20 cellular contexts compared by ENCODE assay signal in the genomic region with DNA sequence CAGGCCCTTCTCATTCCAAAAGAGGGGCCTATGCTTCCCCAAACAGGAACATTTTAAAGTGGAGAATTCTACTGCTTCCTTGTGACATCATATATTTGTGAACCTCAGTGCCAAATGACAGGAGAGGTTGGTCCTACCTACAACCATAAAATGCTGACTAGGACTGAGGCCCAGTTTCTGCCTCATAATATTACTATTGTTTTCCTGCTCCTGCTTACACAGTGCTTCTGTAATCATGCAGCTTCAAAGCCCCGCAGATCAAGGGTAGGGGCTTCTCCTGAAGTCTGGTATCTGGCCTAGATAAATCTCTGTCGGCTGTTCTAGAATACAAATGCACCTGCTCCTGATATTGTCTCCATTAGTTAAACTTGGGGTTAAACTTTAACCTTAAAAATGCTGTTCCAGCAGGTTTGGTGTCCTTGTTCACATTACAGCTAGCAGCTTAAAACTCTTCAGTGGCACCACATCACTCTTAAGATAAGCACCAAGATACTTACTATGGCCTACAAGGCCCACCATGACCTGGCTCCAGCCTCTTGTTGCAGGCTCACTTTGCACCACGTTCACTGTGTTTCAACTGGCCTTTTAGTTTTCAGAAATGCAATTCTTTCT.
A peak's percentile ranks its signal among the peaks of the same experiment; 100 is the strongest.
DNase-seq lines count a peak whose midpoint lies in the region; ATAC-seq and TF ChIP-seq lines count a peak whose summit lies in the region.
"Had no signal": no experiment of that assay in that cellular context is flagged by ENCODE, and none has a peak within 500 bp of the region (broad histone marks: within the 10 kb centered on the region; RNA-seq: fewer than 3 reads in every experiment).

No MANE protein-coding gene starts in this region.

- CTCF ChIA-PET in HEK293T (lab: Yijun Ruan, JAX) = no interaction called here
- CTCF ChIA-PET in activated CD4-positive, alpha-beta memory T cell treated with anti-CD3 and anti-CD28 coated beads, Interleukin-2, amount 10 ng/mL, durations not matched to agents 7 days and 5 days (lab: Charles Lee) = no interaction called here

- H3K56ac ChIP-seq in mesendoderm (ENCODE audit: low read length) = no peak overlapping the region

- no peak overlapping the region for H2AK5ac ChIP-seq in mesendoderm (ENCODE audit: low read length)

- no peak for TF ChIP-seq POLR2A in transverse colon (IDR thresholded peaks at IDR 0.05)

- no peak overlapping the region for H2BK15ac ChIP-seq in mesendoderm (replicated peaks; ENCODE audit: low read depth)

- WGBS in mesendoderm (ENCODE audit: extremely low coverage, insufficient coverage, low lambda C conversion rate) = no CpG with 5 or more reads among the region's 3 CpGs
- 25 to 39% methylated on average over 2 to 3 of the region's 3 CpGs for WGBS in transverse colon (ENCODE audit: low coverage in 1 of 2), 2 donors

- H3K79me1 ChIP-seq in mesendoderm (ENCODE audit: low read length) = no peaks in the 10 kb centered on the region

- H3K27me3 ChIP-seq in colonic mucosa (no peaks in the 10 kb centered on the region), mesendoderm (ENCODE audit: insufficient read depth, low read length, poor library complexity) (no peaks in the 10 kb centered on the region), transverse colon (no peaks in the 10 kb centered on the region), lower lobe of right lung (ENCODE audit: low read depth) (no peaks in the 10 kb centered on the region)
- H3K27me3 ChIP-seq: BLaER1 treated with 17β-estradiol and CSF1 and Interleukin-3, amounts not matched to agents 10 nM and 100 nM; Peyer's patch had no signal

- H2BK120ac ChIP-seq in mesendoderm (ENCODE audit: low read depth, low read length) = no peak overlapping the region

- H3K23ac ChIP-seq in mesendoderm (ENCODE audit: low read length) = no peak overlapping the region

- no peaks in the 10 kb centered on the region for H3K9me3 ChIP-seq in colonic mucosa
- no peaks in the 10 kb centered on the region for H3K9me3 ChIP-seq in transverse colon
- H3K9me3 ChIP-seq in lower lobe of right lung = no peaks in the 10 kb centered on the region
- H3K9me3 ChIP-seq: BLaER1 treated with 17β-estradiol and CSF1 and Interleukin-3, amounts not matched to agents 10 nM and 100 nM; Peyer's patch had no signal

- no peak overlapping the region for H3K4me2 ChIP-seq in mesendoderm (ENCODE audit: low read length)
- H3K4me2 ChIP-seq: BLaER1 treated with 17β-estradiol and CSF1 and Interleukin-3, amounts not matched to agents 10 nM and 100 nM had no signal

- in situ Hi-C loops in transverse colon (cut with MboI; ENCODE audit: low pct_ligation_motif_present in 1 of 4, low pct_unique_long_range_greater_than_20kb in 1 of 4, low sequenced_read_pairs in 3 of 4) = no loop called here

- DNase-seq in NCI-H2029 (lab: John Stamatoyannopoulos, UW) (peak; percentile 17), NCI-H2029 treated with DMSO at 0.1 percent for 48 hours (lab: John Stamatoyannopoulos, UW) (no peak), colonic mucosa (peak; percentile 47), mesendoderm (no peak), transverse colon (peak; percentile 33), HEK293T (ENCODE audit: extremely low spot score) (no peak), lower lobe of right lung (no peak)
- DNase-seq in activated CD4-positive, alpha-beta memory T cell treated with anti-CD3 and anti-CD28 coated beads, Interleukin-2, amount 10 ng/mL, durations not matched to agents 7 days and 5 days = no peak
- DNase-seq: 8988T, DMS79 treated with DMSO at 0.1 percent for 48 hours, GDM1, H9, IMR-90, Kasumi-1, NCI-H446 treated with DMSO at 0.1 percent for 48 hours, NCI-H748 treated with DMSO at 0.1 percent for 48 hours, Peyer's patch, SHP77 had no signal

- H3K9ac ChIP-seq in colonic mucosa (ENCODE audit: low read depth in 2 of 2, low read length in 2 of 2) = no peak overlapping the region
- no peak overlapping the region for H3K9ac ChIP-seq in mesendoderm (ENCODE audit: low read length)
- H3K9ac ChIP-seq: BLaER1 treated with 17β-estradiol and CSF1 and Interleukin-3, amounts not matched to agents 10 nM and 100 nM had no signal

- H3K4me3 ChIP-seq in colonic mucosa (no peak overlapping the region), mesendoderm (ENCODE audit: low read length) (no peak overlapping the region), transverse colon (no peak overlapping the region), lower lobe of right lung (no peak overlapping the region)
- H3K4me3 ChIP-seq: BLaER1 treated with 17β-estradiol and CSF1 and Interleukin-3, amounts not matched to agents 10 nM and 100 nM; Peyer's patch had no signal

- H3K4me1 Mint-ChIP-seq in activated CD4-positive, alpha-beta memory T cell treated with anti-CD3 and anti-CD28 coated beads, Interleukin-2, amount 10 ng/mL, durations not matched to agents 7 days and 5 days = no peaks in the 10 kb centered on the region

- no peaks in the 10 kb centered on the region for H3K36me3 Mint-ChIP-seq in activated CD4-positive, alpha-beta memory T cell treated with anti-CD3 and anti-CD28 coated beads, Interleukin-2, amount 10 ng/mL, durations not matched to agents 7 days and 5 days (ENCODE audit: low read depth)

- peak overlapping the region; percentile 29 for H3K27ac ChIP-seq in colonic mucosa
- no peak overlapping the region for H3K27ac ChIP-seq in mesendoderm (ENCODE audit: low read depth, low read length)
- H3K27ac ChIP-seq in transverse colon = peak overlapping the region; percentile 43 to 77 (median 60)
- no peak overlapping the region for H3K27ac ChIP-seq in lower lobe of right lung
- H3K27ac ChIP-seq: BLaER1 treated with 17β-estradiol and CSF1 and Interleukin-3, amounts not matched to agents 10 nM and 100 nM; Peyer's patch had no signal

- TF ChIP-seq CTCF in colonic mucosa (IDR thresholded peaks at IDR 0.05) = no peak
- TF ChIP-seq CTCF in transverse colon (IDR thresholded peaks at IDR 0.05) = no peak
- TF ChIP-seq CTCF in lower lobe of right lung (IDR thresholded peaks at IDR 0.05) = no peak

- no peaks in the 10 kb centered on the region for H3K9me3 Mint-ChIP-seq in activated CD4-positive, alpha-beta memory T cell treated with anti-CD3 and anti-CD28 coated beads, Interleukin-2, amount 10 ng/mL, durations not matched to agents 7 days and 5 days
- H3K9me3 Mint-ChIP-seq: H9 had no signal

- no peak for TF ChIP-seq EP300 in transverse colon (IDR thresholded peaks at IDR 0.05; ENCODE audit: low read depth)

- H3K79me2 ChIP-seq in mesendoderm (ENCODE audit: control insufficient read depth, insufficient read depth, low read length) = no peaks in the 10 kb centered on the region

- H3K36me3 ChIP-seq in colonic mucosa (no peaks in the 10 kb centered on the region), mesendoderm (ENCODE audit: control insufficient read depth, insufficient read depth, low read length) (no peaks in the 10 kb centered on the region), transverse colon (no peaks in the 10 kb centered on the region), lower lobe of right lung (no peaks in the 10 kb centered on the region)
- H3K36me3 ChIP-seq: BLaER1 treated with 17β-estradiol and CSF1 and Interleukin-3, amounts not matched to agents 10 nM and 100 nM; Peyer's patch had no signal

- H3K4ac ChIP-seq in mesendoderm (ENCODE audit: low read depth, low read length) = peak overlapping the region; percentile 9

- no peak overlapping the region for H3K4me3 Mint-ChIP-seq in activated CD4-positive, alpha-beta memory T cell treated with anti-CD3 and anti-CD28 coated beads, Interleukin-2, amount 10 ng/mL, durations not matched to agents 7 days and 5 days
- H3K4me3 Mint-ChIP-seq: H9 had no signal

- H4K8ac ChIP-seq in mesendoderm (ENCODE audit: low read depth, low read length) = no peak overlapping the region

- H3K27me3 Mint-ChIP-seq in activated CD4-positive, alpha-beta memory T cell treated with anti-CD3 and anti-CD28 coated beads, Interleukin-2, amount 10 ng/mL, durations not matched to agents 7 days and 5 days = no peaks in the 10 kb centered on the region

- no peak overlapping the region for H4K5ac ChIP-seq in mesendoderm (ENCODE audit: low read length)

- no peak for ATAC-seq in lower lobe of right lung
- ATAC-seq: SK-N-SH treated with all-trans-retinoic acid at 6 μM for 48 hours had no signal

- POLR2A ChIA-PET in HEK293T (lab: Yijun Ruan, JAX) = no interaction called here
- POLR2A ChIA-PET in activated CD4-positive, alpha-beta memory T cell treated with anti-CD3 and anti-CD28 coated beads, Interleukin-2, amount 10 ng/mL, durations not matched to agents 7 days and 5 days (lab: Charles Lee) = no interaction called here

- H2BK5ac ChIP-seq in mesendoderm (ENCODE audit: low read length) = no peak overlapping the region

- no peak overlapping the region for H3K27ac Mint-ChIP-seq in activated CD4-positive, alpha-beta memory T cell treated with anti-CD3 and anti-CD28 coated beads, Interleukin-2, amount 10 ng/mL, durations not matched to agents 7 days and 5 days
- H3K27ac Mint-ChIP-seq: H9 had no signal

- H3K18ac ChIP-seq in mesendoderm (ENCODE audit: low read length) = no peak overlapping the region

- intact Hi-C loops in colonic mucosa (cut with DNase I) (no loop called here), transverse colon (cut with DNase I; ENCODE audit: low total_unique reads) (no loop called here), lower lobe of right lung (cut with DNase I) (no loop called here)

- H3K4me1 ChIP-seq in colonic mucosa = no peaks in the 10 kb centered on the region
- H3K4me1 ChIP-seq in mesendoderm (ENCODE audit: control insufficient read depth, low read depth, low read length) = no peaks in the 10 kb centered on the region
- H3K4me1 ChIP-seq in transverse colon = peaks cover 0 to 13% (median 3%) of the 10 kb centered on the region in 4 donors
- no peaks in the 10 kb centered on the region for H3K4me1 ChIP-seq in lower lobe of right lung
- H3K4me1 ChIP-seq: Peyer's patch had no signal

TF ChIP-seq in HEK293T, 16 proteins besides CTCF, POLR2A, EP300 and RAD21 (continues in another document):
- TF ChIP-seq ELF4 (IDR thresholded peaks at IDR 0.05) (no peak), SP1 (IDR thresholded peaks at IDR 0.05) (no peak), TARDBP (IDR thresholded peaks at IDR 0.05) (no peak), LEF1 (IDR thresholded peaks at IDR 0.05; ENCODE audit: borderline replicate concordance) (no peak), ARNT (IDR thresholded peaks at IDR 0.05) (no peak), FOXM1 (IDR thresholded peaks at IDR 0.05; ENCODE audit: borderline replicate concordance) (no peak), SUZ12 (IDR thresholded peaks at IDR 0.05) (no peak), NFRKB (IDR thresholded peaks at IDR 0.05) (no peak), ZNF384 (IDR thresholded peaks at IDR 0.05) (no peak), FOXK2 (IDR thresholded peaks at IDR 0.05) (no peak)
- TF ChIP-seq, protein P1, sequence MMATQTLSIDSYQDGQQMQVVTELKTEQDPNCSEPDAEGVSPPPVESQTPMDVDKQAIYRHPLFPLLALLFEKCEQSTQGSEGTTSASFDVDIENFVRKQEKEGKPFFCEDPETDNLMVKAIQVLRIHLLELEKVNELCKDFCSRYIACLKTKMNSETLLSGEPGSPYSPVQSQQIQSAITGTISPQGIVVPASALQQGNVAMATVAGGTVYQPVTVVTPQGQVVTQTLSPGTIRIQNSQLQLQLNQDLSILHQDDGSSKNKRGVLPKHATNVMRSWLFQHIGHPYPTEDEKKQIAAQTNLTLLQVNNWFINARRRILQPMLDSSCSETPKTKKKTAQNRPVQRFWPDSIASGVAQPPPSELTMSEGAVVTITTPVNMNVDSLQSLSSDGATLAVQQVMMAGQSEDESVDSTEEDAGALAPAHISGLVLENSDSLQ (IDR thresholded peaks at IDR 0.05) = no peak

Comparison
In these comparisons a context has a peak if more than half of its experiments do, and no peak if none do; other contexts are left out.
1. DNase-seq: peak in NCI-H2029 (single experiment), colonic mucosa (single experiment) and transverse colon (single experiment); none in NCI-H2029 treated with DMSO at 0.1 percent for 48 hours (single experiment), mesendoderm (single experiment), HEK293T (single experiment), activated CD4-positive, alpha-beta memory T cell treated with anti-CD3 and anti-CD28 coated beads, Interleukin-2, amount 10 ng/mL, durations not matched to agents 7 days and 5 days (single experiment) and lower lobe of right lung (single experiment).
2. H3K27ac ChIP-seq: peak in colonic mucosa (single experiment) and transverse colon (4 of 4); none in mesendoderm (single experiment) and lower lobe of right lung (single experiment).